ENCODE assay signal across 8 cellular contexts in the genomic region with DNA sequence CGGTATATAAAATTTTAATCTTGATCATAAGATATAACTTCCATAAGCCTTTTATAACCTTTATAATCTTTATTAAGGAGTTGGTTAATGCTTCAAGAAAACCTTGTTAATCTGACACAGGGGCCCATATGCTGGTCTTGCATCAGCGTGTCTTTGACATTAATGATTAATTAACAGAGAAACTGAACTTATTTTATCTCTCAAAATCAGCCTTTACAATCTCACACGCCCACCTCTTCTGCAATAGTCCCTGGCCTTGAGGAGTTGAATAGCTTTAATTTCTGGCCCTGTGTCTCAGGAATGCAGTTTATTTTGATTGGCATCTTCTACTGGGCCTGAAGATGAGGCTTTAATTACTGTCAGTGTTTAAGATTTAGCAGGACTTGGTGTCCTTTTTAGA. TPM values are rescaled to one million over a fixed set of nuclear protein-coding genes. Genes with fewer than 3 reads are reported as not detected.
DNase-seq lines count a peak whose midpoint lies in the region; ATAC-seq and TF ChIP-seq lines count a peak whose summit lies in the region.
"Not testable (repeated sequence)": the region's sequence is repeated elsewhere in the genome, so short reads cannot be mapped to it uniquely, and the experiment has no call there.

No MANE protein-coding gene starts in this region.

- BruUV-seq in Calu3 (replicated peaks; lab: Mats Ljungman, UMichigan), result not testable (repeated sequence)

- peaks cover 32% of the 10 kb centered on the region for H3K4me1 ChIP-seq in HUES64 (ENCODE audit: insufficient read depth, low read length)
- peaks cover 14% of the 10 kb centered on the region for H3K4me1 ChIP-seq in hepatocyte (ENCODE audit: insufficient read depth)
- H3K4me1 ChIP-seq in liver (ENCODE audit: control insufficient read depth in 4 of 4, insufficient read depth in 4 of 4, low read length in 3 of 4), result not testable (repeated sequence)

- not testable (repeated sequence) for H3K4me1 Mint-ChIP-seq in Calu3 (ENCODE audit: low read depth, unreplicated experiment)
- peaks cover 60% of the 10 kb centered on the region for H3K4me1 Mint-ChIP-seq in WTC11

- not testable (repeated sequence) for H3K4me2 ChIP-seq in hepatocyte

- CTCF ChIA-PET in Calu3 (lab: Charles Lee); WTC11 (lab: Charles Lee): not testable (repeated sequence)

- not testable (repeated sequence) for H3K9me2 ChIP-seq in hepatocyte (replicated peaks; ENCODE audit: insufficient read depth)

- H3K4me3 ChIP-seq in HUES64 (ENCODE audit: low read length); hepatocyte; liver (ENCODE audit: low read depth in 1 of 3, low read length in 3 of 3): not testable (repeated sequence)

- H3K27ac ChIP-seq in HUES64 (ENCODE audit: low read depth, low read length), result peak overlapping the region; percentile 23
- peak overlapping the region; percentile 81 for H3K27ac ChIP-seq in hepatocyte
- H3K27ac ChIP-seq in liver (ENCODE audit: low read depth in 1 of 2, low read length in 2 of 2), result not testable (repeated sequence)

- not testable (repeated sequence) for TF ChIP-seq RAD21 in liver (IDR thresholded peaks at IDR 0.05)

- peak; percentile 2 for DNase-seq in Calu3
- peak; percentile 9 for DNase-seq in HT-29 (ENCODE audit: low spot score)
- peak; percentile 9 for DNase-seq in NCI-H524 treated with DMSO at 0.1 percent for 48 hours (lab: John Stamatoyannopoulos, UW)
- not testable (repeated sequence) for DNase-seq in WTC11 (ENCODE audit: low spot score)
- peak; percentile 16 for DNase-seq in hepatocyte (ENCODE audit: low spot score)
- peak; percentile 30 for DNase-seq in renal cortical epithelial cell (ENCODE audit: low read depth)

- not testable (repeated sequence) for H2AFZ ChIP-seq in hepatocyte

- H3K27me3 ChIP-seq in HUES64 (ENCODE audit: insufficient read depth, low read length); hepatocyte; liver (ENCODE audit: control insufficient read depth in 4 of 4, insufficient read depth in 4 of 4, low read length in 3 of 4): not testable (repeated sequence)

- H4K20me1 ChIP-seq in hepatocyte (ENCODE audit: insufficient read depth, poor library complexity, severe bottlenecking), result not testable (repeated sequence)

- not testable (repeated sequence) for H3K36me3 ChIP-seq in HUES64 (ENCODE audit: insufficient read depth, low read length); hepatocyte (replicated peaks; ENCODE audit: insufficient read depth, low read depth); liver (ENCODE audit: control insufficient read depth in 4 of 4, insufficient read depth in 3 of 4, low read depth in 1 of 4, low read length in 3 of 4)

- not testable (repeated sequence) for H3K27me3 Mint-ChIP-seq in Calu3 (ENCODE audit: unreplicated experiment); WTC11 (ENCODE audit: low read depth)

- 89% methylated on average over 1 of the region's 3 CpGs for WGBS in HUES64
- WGBS in hepatocyte (ENCODE audit: low lambda C conversion rate, missing lambda C conversion rate), result 57% methylated on average over 3 of the region's 3 CpGs
- 48% methylated on average over 3 of the region's 3 CpGs for WGBS in liver

- not testable (repeated sequence) for ATAC-seq in WTC11

- TF ChIP-seq CTCF in Calu3 (IDR thresholded peaks at IDR 0.05; ENCODE audit: unreplicated experiment); WTC11 (IDR thresholded peaks at IDR 0.05); hepatocyte (IDR thresholded peaks at IDR 0.05; ENCODE audit: poor library complexity); liver (IDR thresholded peaks at IDR 0.05; ENCODE audit: low read depth, low read length, missing input control): not testable (repeated sequence)

- not testable (repeated sequence) for H3K79me2 ChIP-seq in hepatocyte

- not testable (repeated sequence) for H3K9ac ChIP-seq in HUES64 (ENCODE audit: low read depth, low read length); liver (ENCODE audit: low read depth in 1 of 2, low read length in 2 of 2)

- H3K9me3 Mint-ChIP-seq in Calu3 (ENCODE audit: low read depth, unreplicated experiment); WTC11: not testable (repeated sequence)

- not testable (repeated sequence) for H3K9me3 ChIP-seq in HUES64 (ENCODE audit: insufficient read depth, low read depth, low read length); hepatocyte (ENCODE audit: low read depth); liver (ENCODE audit: control insufficient read depth in 4 of 4, low read length in 3 of 4)

- H3K36me3 Mint-ChIP-seq in Calu3 (ENCODE audit: insufficient read depth, unreplicated experiment); WTC11: not testable (repeated sequence)

- H3K4me3 Mint-ChIP-seq in Calu3 (ENCODE audit: low read depth, unreplicated experiment); WTC11: not testable (repeated sequence)

- POLR2A ChIA-PET in WTC11 (lab: Charles Lee), result not testable (repeated sequence)

- not testable (repeated sequence) for H3K27ac Mint-ChIP-seq in Calu3 (ENCODE audit: unreplicated experiment)
- H3K27ac Mint-ChIP-seq in WTC11, result peak overlapping the region; percentile 89

- intact Hi-C loops in Calu3 (cut with micrococcal nuclease; ENCODE audit: unreplicated experiment), result not testable (repeated sequence)

TF ChIP-seq in liver, 16 proteins besides CTCF, POLR2A, EP300 and RAD21:
- TF ChIP-seq HNF4A (conservative IDR thresholded peaks at IDR 0.05), result peak; percentile 39 to 40
- TF ChIP-seq ATF3 (IDR thresholded peaks at IDR 0.05), result peak; percentile 43

RNA-seq across cellular contexts. Expression of gene MAOA, which starts 36.2 kb away (rescaled TPM):
- total RNA-seq in Calu3 (2022) (1.8 and 3.3 TPM in 2 replicates), WTC11 (2021) (6.0 to 7.6 TPM (median 6.7 TPM) in 3 replicates), hepatocyte (110 and 126 TPM in 2 replicates), liver (10 to 100 TPM; 41.0 to 94.2 TPM), renal cortical epithelial cell (9.9 and 137 TPM in 2 replicates)
- 10.9 and 11.8 TPM in 2 replicates for total RNA-seq in HT-29 (2014; rRNA removed; shearing (Covaris generic))
- 2.5 TPM for polyA plus RNA-seq in HUES64 (2013, experiment 1 of 2)
- 4.5 TPM for polyA plus RNA-seq in HUES64 (2013, experiment 2 of 2)
- polyA plus RNA-seq in hepatocyte (43.1 and 54.0 TPM in 2 replicates), liver (10 to 100 TPM; 64.8 to 85.8 TPM)
